Comparison of ENCODE assay signal across 23 cellular contexts in genomic region chr1:6586404-6586816, GRCh38. TPM values are rescaled to one million over a fixed set of nuclear protein-coding genes. Genes with fewer than 3 reads are reported as not detected.
DNase-seq lines count a peak whose midpoint lies in the region; ATAC-seq, FAIRE-seq and TF ChIP-seq lines count a peak whose summit lies in the region.
"Had no signal": no experiment of that assay in that cellular context is flagged by ENCODE, and none has a peak within 500 bp of the region (broad histone marks: within the 10 kb centered on the region; RNA-seq: fewer than 3 reads in every experiment).

No MANE protein-coding gene starts in this region.

- peaks cover 0 to 5% of the 10 kb centered on the region in 2 experiments; a peak in 1 of 4 replicates for H3K79me2 ChIP-seq in H1 (ENCODE audit: control insufficient read depth in 1 of 2, insufficient read depth in 2 of 2, low read length in 2 of 2)

- TF ChIP-seq CTCF in H1 (IDR thresholded peaks at IDR 0.05; ENCODE audit: control extremely low read depth in 1 of 3, insufficient read depth in 1 of 3, low read depth in 1 of 3, low read length in 3 of 3), result no peak

- H4K8ac ChIP-seq in H1 (ENCODE audit: extremely low read depth, insufficient read depth, low read length), result 0 out of 2 replicates have a peak overlapping the region, but pooled peaks have one; percentile 51

- H3K18ac ChIP-seq in H1 (ENCODE audit: extremely low read depth, low read length), result no peak overlapping the region

- CTCF ChIA-PET in H1 (lab: Charles Lee; ENCODE audit: partially characterized antibody), result interaction anchor here (1.8 to 2.1 kb wide), 2 partner anchors 32 to 46 kb away, joined by 6 to 7 read pairs; partner anchors contain the start of genes NOL9 and TAS1R1

- no peak for DNase-seq in Right ventricle myocardium inferior (ENCODE audit: missing footprints)
- no peak for DNase-seq in cardiac septum (ENCODE audit: low spot score)
- no peak for DNase-seq in H1 (ENCODE audit: low read depth in 1 of 2, low spot score in 2 of 2)
- no peak for DNase-seq in small intestine
- no peak for DNase-seq in NCI-H446 treated with DMSO at 0.1 percent for 48 hours (lab: John Stamatoyannopoulos, UW)
- DNase-seq in AML-193 (lab: John Stamatoyannopoulos, UW), result no peak
- DNase-seq: activated CD4-positive, alpha-beta T cell treated with anti-CD3 and anti-CD28 coated beads for 36 hours; activated CD8-positive, alpha-beta memory T cell treated with anti-CD3 and anti-CD28 coated beads, Interleukin-2, amount 10 ng/mL, durations not matched to agents 7 days and 5 days; BE2C; Caco-2; Kasumi-1; mesenchymal stem cell; NCI-H1048; NCI-H187 treated with DMSO at 0.1 percent for 48 hours had no signal

- H2AFZ ChIP-seq in H1 (ENCODE audit: low read length), result no peak overlapping the region

- no peaks in the 10 kb centered on the region for H3K23me2 ChIP-seq in H1 (ENCODE audit: low read depth, low read length)

- intact Hi-C loops in Right ventricle myocardium inferior (cut with DNase I), result no loop called here
- intact Hi-C loops in cardiac septum (cut with DNase I), result no loop called here

- FAIRE-seq in H1 (lab: Jason Lieb, UNC), result no peak
- FAIRE-seq in small intestine (lab: Jason Lieb, UNC), result no peak
- FAIRE-seq: A204.1, colon, GM12891, HTR-8/SVneo had no signal

- H3K4me3 ChIP-seq in H1 (ENCODE audit: extremely low read depth in 1 of 4, insufficient read depth in 2 of 4, low read depth in 3 of 4, low read length in 4 of 4) (no peak overlapping the region), muscle layer of colon (ENCODE audit: low read depth in 1 of 2, low read length in 2 of 2) (no peak overlapping the region), small intestine (ENCODE audit: low read depth in 1 of 2, low read length in 2 of 2) (no peak overlapping the region)
- H3K4me3 ChIP-seq: thoracic aorta had no signal

- H2BK20ac ChIP-seq in H1 (ENCODE audit: low read length), result no peak overlapping the region

- H3K9me3 ChIP-seq in H1 (ENCODE audit: insufficient read depth in 2 of 2, low read depth in 1 of 2, low read length in 1 of 2) (no peaks in the 10 kb centered on the region), muscle layer of colon (ENCODE audit: low read length) (no peaks in the 10 kb centered on the region), small intestine (ENCODE audit: control insufficient read depth, low read depth) (no peaks in the 10 kb centered on the region)
- H3K9me3 ChIP-seq: BE2C, Caco-2, thoracic aorta had no signal

- H4K91ac ChIP-seq in H1 (replicated peaks; ENCODE audit: insufficient read length, low read length), result no peak overlapping the region

- H4K5ac ChIP-seq in H1 (ENCODE audit: insufficient read length, low read depth, low read length), result no peak overlapping the region

- H3K79me1 ChIP-seq in H1 (ENCODE audit: low read depth, low read length), result peaks cover 4% of the 10 kb centered on the region

- no peak overlapping the region for H2BK120ac ChIP-seq in H1 (replicated peaks; ENCODE audit: low read depth, low read length)

- no peak overlapping the region for H2BK12ac ChIP-seq in H1 (ENCODE audit: low read depth, low read length)

- no peak overlapping the region for H3K4me2 ChIP-seq in H1 (ENCODE audit: insufficient read depth in 1 of 2, low read depth in 2 of 2, low read length in 2 of 2)

- H3K27me3 ChIP-seq in H1 (replicated peaks in 1 of 4; ENCODE audit: control insufficient read depth in 3 of 4, extremely low read depth in 1 of 4, insufficient read depth in 3 of 4, low read length in 3 of 4) (no peaks in the 10 kb centered on the region), muscle layer of colon (ENCODE audit: control insufficient read depth in 1 of 2, insufficient read depth in 2 of 2, low read length in 2 of 2) (no peaks in the 10 kb centered on the region), small intestine (ENCODE audit: control insufficient read depth in 2 of 2, insufficient read depth in 2 of 2, low read length in 2 of 2) (no peaks in the 10 kb centered on the region)
- H3K27me3 ChIP-seq: BE2C had no signal

- no peak overlapping the region for H3K4ac ChIP-seq in H1 (replicated peaks; ENCODE audit: insufficient read length, low read depth, low read length)

- TF ChIP-seq EP300 in H1 (IDR thresholded peaks at IDR 0.05; ENCODE audit: borderline replicate concordance in 1 of 2, low read depth in 2 of 2, low read length in 2 of 2), result no peak

- 86% methylated on average over 6 of the region's 11 CpGs; no CpG with 5 or more reads in 1 of the 2 experiments for WGBS in H1 (ENCODE audit: extremely low coverage in 1 of 2, insufficient coverage in 1 of 2, insufficient read length in 1 of 2, insufficient replicate concordance in 2 of 2, low coverage in 1 of 2, low lambda C conversion rate in 2 of 2, missing lambda C conversion rate in 1 of 2), 2 experiments
- 84 to 92% (median 89%) methylated on average over 11 of the region's 11 CpGs for whole genome bisulfite sequencing in small intestine, 3 donors

- TF ChIP-seq RAD21 in H1 (IDR thresholded peaks at IDR 0.05 in 1 of 2, conservative IDR thresholded peaks at IDR 0.05 in 1 of 2; ENCODE audit: low read depth in 2 of 2, low read length in 2 of 2), result no peak

- H2BK15ac ChIP-seq in H1 (ENCODE audit: low read length), result no peak overlapping the region

- no peak overlapping the region for H3K23ac ChIP-seq in H1 (ENCODE audit: insufficient read length)

- no peak; a peak in 1 of 3 replicates for TF ChIP-seq POLR2A in H1 (IDR thresholded peaks at IDR 0.05; ENCODE audit: control extremely low read depth in 1 of 2, low read depth in 2 of 2, low read length in 2 of 2)

- H3K14ac ChIP-seq in H1 (ENCODE audit: insufficient read length), result no peak overlapping the region

- POLR2A ChIA-PET in H1 (lab: Charles Lee; ENCODE audit: partially characterized antibody), result interaction anchor here (1.3 to 17.4 kb wide), 5 partner anchors 8 to 48 kb away, joined by 4 to 196 read pairs (median 4); partner anchors contain the start of genes KLHL21, NOL9, TAS1R1 and THAP3

- H3K9ac ChIP-seq in H1 (replicated peaks in 1 of 4; ENCODE audit: extremely low read depth in 1 of 4, low read depth in 3 of 4, low read length in 3 of 4), result no peak overlapping the region
- no peak overlapping the region for H3K9ac ChIP-seq in muscle layer of colon (ENCODE audit: low read length)

- peaks cover 2 to 30% of the 10 kb centered on the region in 2 experiments for H4K20me1 ChIP-seq in H1 (replicated peaks in 1 of 2; ENCODE audit: control insufficient read depth in 1 of 2, insufficient read depth in 2 of 2, low read length in 2 of 2)

- H2AK5ac ChIP-seq in H1 (ENCODE audit: low read depth, low read length), result no peak overlapping the region

- H3K56ac ChIP-seq in H1 (replicated peaks; ENCODE audit: insufficient read length, low read depth, low read length), result no peak overlapping the region

- H3K4me1 ChIP-seq in H1 (replicated peaks in 1 of 4; ENCODE audit: control insufficient read depth in 3 of 4, insufficient read depth in 4 of 4, low read length in 3 of 4) (no peaks in the 10 kb centered on the region; a peak in 1 of 7 replicates), muscle layer of colon (ENCODE audit: insufficient read depth, low read length) (peaks cover 27% of the 10 kb centered on the region), small intestine (ENCODE audit: control insufficient read depth in 2 of 2, insufficient read depth in 1 of 2, low read depth in 1 of 2, low read length in 1 of 2) (peaks cover 0 to 5% of the 10 kb centered on the region in 2 donors)
- H3K4me1 ChIP-seq: BE2C had no signal

- H3K36me3 ChIP-seq in H1 (ENCODE audit: control insufficient read depth in 2 of 4, insufficient read depth in 4 of 4, low read length in 3 of 4) (peaks cover 0 to 27% (median 4%) of the 10 kb centered on the region in 4 experiments; a peak in 6 of 8 replicates), muscle layer of colon (ENCODE audit: insufficient read depth, low read length) (peaks cover 44% of the 10 kb centered on the region), small intestine (ENCODE audit: control insufficient read depth in 2 of 2, insufficient read depth in 2 of 2, low read length in 2 of 2) (peaks cover 2 to 10% of the 10 kb centered on the region in 2 donors)
- H3K36me3 ChIP-seq: BE2C had no signal

- no peak overlapping the region; the same call in 1 of the 2 replicates for H2BK5ac ChIP-seq in H1 (ENCODE audit: low read depth, low read length)

- ATAC-seq in Right ventricle myocardium inferior (peak; percentile 19), GM21619 (IDR thresholded peaks at IDR 0.05; ENCODE audit: unreplicated experiment) (no peak)
- ATAC-seq: activated CD4-positive, alpha-beta T cell treated with anti-CD3 and anti-CD28 coated beads for 36 hours; activated CD8-positive, alpha-beta memory T cell treated with anti-CD3 and anti-CD28 coated beads, Interleukin-2, amount 10 ng/mL, durations not matched to agents 7 days and 5 days; activated T-helper 17 cell treated with anti-CD3 and anti-CD28 coated beads, Interleukin-2, amount 50 U/mL, for 72 hours had no signal

- no peak overlapping the region for H3K27ac ChIP-seq in H1 (ENCODE audit: low read depth, low read length)
- H3K27ac ChIP-seq in muscle layer of colon (ENCODE audit: low read depth, low read length), result peak overlapping the region; percentile 48
- no peak overlapping the region for H3K27ac ChIP-seq in small intestine (ENCODE audit: low read depth in 1 of 2, low read length in 1 of 2)

RNA-seq across cellular contexts. Expression of gene ZBTB48, which starts 6.6 kb away (rescaled TPM):
- 15.1 TPM for total RNA-seq in Right ventricle myocardium inferior
- total RNA-seq in cardiac septum, result 10.7 TPM
- 21.4 and 28.2 TPM in 2 replicates for total RNA-seq in H1 (2021; fragmentation: NEBNext Ultra II Directional; extraction: Animal tissue kit (Norgen Biotek cat#: 25700))
- polyA plus RNA-seq in H1 (2011; rRNA removed), result 28.8 and 35.7 TPM in 2 replicates
- polyA plus RNA-seq in H1 (2011; cell fraction: cytosol; rRNA removed), result 27.3 TPM
- 58.6 TPM for polyA plus RNA-seq in H1 (2011; cell fraction: nucleus; rRNA removed)
- polyA plus RNA-seq in H1 (2012, experiment 1 of 2), result 21.0 to 37.0 TPM (median 31.1 TPM) in 4 replicates
- polyA plus RNA-seq in H1 (2012, experiment 2 of 2), result 17.9 TPM
- 21.5 TPM for polyA plus RNA-seq in H1 (2013, experiment 1 of 2)
- 18.8 TPM for polyA plus RNA-seq in H1 (2013, experiment 2 of 2)
- polyA minus RNA-seq in H1 (2011; rRNA and poly(A)+ RNA removed), result 15.0 and 17.6 TPM in 2 replicates
- polyA minus RNA-seq in H1 (2011; cell fraction: cytosol; rRNA and poly(A)+ RNA removed), result 27.2 TPM
- 23.3 TPM for polyA minus RNA-seq in H1 (2011; cell fraction: nucleus; rRNA and poly(A)+ RNA removed)
- polyA plus RNA-seq in small intestine, result 100 to 1,000 TPM in 2 of 3 donors, 10 to 100 TPM in 1; 19.9 to 164 (median 121) TPM

RNA-seq across cellular contexts. Expression of gene KLHL21, which starts 16.3 kb away (rescaled TPM):
- total RNA-seq in Right ventricle myocardium inferior (102 TPM), cardiac septum (33.1 TPM)
- 22.1 and 22.3 TPM in 2 replicates for total RNA-seq in H1 (2021; fragmentation: NEBNext Ultra II Directional; extraction: Animal tissue kit (Norgen Biotek cat#: 25700))
- polyA plus RNA-seq in H1 (2011; rRNA removed) (11.9 and 25.4 TPM in 2 replicates), small intestine (10 to 100 TPM in 1 of 3 donors, 1 to 10 TPM in 2; 3.1 to 10.5 (median 4.1) TPM)
- 13.0 TPM for polyA plus RNA-seq in H1 (2011; cell fraction: cytosol; rRNA removed)
- 25.4 TPM for polyA plus RNA-seq in H1 (2011; cell fraction: nucleus; rRNA removed)
- 13.8 to 19.3 TPM (median 17.5 TPM) in 4 replicates for polyA plus RNA-seq in H1 (2012, experiment 1 of 2)
- 17.9 TPM for polyA plus RNA-seq in H1 (2012, experiment 2 of 2)
- polyA plus RNA-seq in H1 (2013, experiment 1 of 2), result 10.0 TPM
- 8.5 TPM for polyA plus RNA-seq in H1 (2013, experiment 2 of 2)
- 20.1 and 27.9 TPM in 2 replicates for polyA minus RNA-seq in H1 (2011; rRNA and poly(A)+ RNA removed)
- 30.3 TPM for polyA minus RNA-seq in H1 (2011; cell fraction: cytosol; rRNA and poly(A)+ RNA removed)
- 34.4 TPM for polyA minus RNA-seq in H1 (2011; cell fraction: nucleus; rRNA and poly(A)+ RNA removed)

RNA-seq across cellular contexts. Expression of gene PHF13, which starts 27.1 kb away (rescaled TPM):
- total RNA-seq in Right ventricle myocardium inferior (8.0 TPM), cardiac septum (9.3 TPM)
- total RNA-seq in H1 (2021; fragmentation: NEBNext Ultra II Directional; extraction: Animal tissue kit (Norgen Biotek cat#: 25700)), result 38.7 and 39.6 TPM in 2 replicates
- polyA plus RNA-seq in H1 (2011; rRNA removed) (11.7 and 16.5 TPM in 2 replicates), small intestine (1 to 10 TPM; 4.0 to 5.0 (median 4.6) TPM)
- 10.7 TPM for polyA plus RNA-seq in H1 (2011; cell fraction: cytosol; rRNA removed)
- 14.8 TPM for polyA plus RNA-seq in H1 (2011; cell fraction: nucleus; rRNA removed)
- polyA plus RNA-seq in H1 (2012, experiment 1 of 2), result 28.4 to 32.4 TPM (median 30.4 TPM) in 4 replicates
- polyA plus RNA-seq in H1 (2012, experiment 2 of 2), result 29.9 TPM
- polyA plus RNA-seq in H1 (2013, experiment 1 of 2), result 19.5 TPM
- polyA plus RNA-seq in H1 (2013, experiment 2 of 2), result 23.7 TPM
- 11.3 and 16.2 TPM in 2 replicates for polyA minus RNA-seq in H1 (2011; rRNA and poly(A)+ RNA removed)
- polyA minus RNA-seq in H1 (2011; cell fraction: cytosol; rRNA and poly(A)+ RNA removed), result 10.7 TPM
- 7.1 TPM for polyA minus RNA-seq in H1 (2011; cell fraction: nucleus; rRNA and poly(A)+ RNA removed)

RNA-seq across cellular contexts. Expression of gene TAS1R1, which starts 31.3 kb away (rescaled TPM):
- total RNA-seq in Right ventricle myocardium inferior (not detected), cardiac septum (not detected)
- total RNA-seq in H1 (2021; fragmentation: NEBNext Ultra II Directional; extraction: Animal tissue kit (Norgen Biotek cat#: 25700)), result 0.13 TPM in 1 of 2 replicates, not detected in the other
- polyA plus RNA-seq in H1 (2011; rRNA removed) (0.17 and 0.26 TPM in 2 replicates), small intestine (under 1 TPM in 2 of 3 donors, not detected in 1; 0.13 to 0.27 TPM)
- 0.06 TPM for polyA plus RNA-seq in H1 (2011; cell fraction: cytosol; rRNA removed)
- polyA plus RNA-seq in H1 (2011; cell fraction: nucleus; rRNA removed), result 0.14 TPM
- 0.08 to 0.11 TPM in 2 of 4 replicates, not detected in the others for polyA plus RNA-seq in H1 (2012, experiment 1 of 2)
- not detected for polyA plus RNA-seq in H1 (2012, experiment 2 of 2)
- 0.04 TPM for polyA plus RNA-seq in H1 (2013, experiment 1 of 2)
- 0.04 TPM for polyA plus RNA-seq in H1 (2013, experiment 2 of 2)
- 0.29 TPM in 1 of 2 replicates, not detected in the other for polyA minus RNA-seq in H1 (2011; rRNA and poly(A)+ RNA removed)
- polyA minus RNA-seq in H1 (2011; cell fraction: cytosol; rRNA and poly(A)+ RNA removed), result not detected
- polyA minus RNA-seq in H1 (2011; cell fraction: nucleus; rRNA and poly(A)+ RNA removed), result not detected
- total RNA-seq: activated CD8-positive, alpha-beta memory T cell treated with anti-CD3 and anti-CD28 coated beads, Interleukin-2, amount 10 ng/mL, durations not matched to agents 7 days and 5 days; activated T-helper 17 cell treated with anti-CD3 and anti-CD28 coated beads, Interleukin-2, amount 50 U/mL, for 72 hours; Caco-2; T-helper 1 cell treated with Interleukin-12 subunit alpha and Interleukin-12 subunit beta and Interleukin-4 antibody, amounts not matched to agents 30 ng/mL and 1 ng/mL, for 36 hours had no signal

RNA-seq across cellular contexts. Expression of gene NOL9, which starts 32.1 kb away (rescaled TPM):
- total RNA-seq in Right ventricle myocardium inferior, result 12.6 TPM
- 16.5 TPM for total RNA-seq in cardiac septum
- 38.1 and 42.9 TPM in 2 replicates for total RNA-seq in H1 (2021; fragmentation: NEBNext Ultra II Directional; extraction: Animal tissue kit (Norgen Biotek cat#: 25700))
- polyA plus RNA-seq in H1 (2011; rRNA removed), result 11.6 and 17.1 TPM in 2 replicates
- polyA plus RNA-seq in H1 (2011; cell fraction: cytosol; rRNA removed), result 14.3 TPM
- polyA plus RNA-seq in H1 (2011; cell fraction: nucleus; rRNA removed), result 13.0 TPM
- polyA plus RNA-seq in H1 (2012, experiment 1 of 2), result 7.7 to 13.4 TPM (median 9.7 TPM) in 4 replicates
- polyA plus RNA-seq in H1 (2012, experiment 2 of 2), result 3.5 TPM
- polyA plus RNA-seq in H1 (2013, experiment 1 of 2), result 14.9 TPM
- polyA plus RNA-seq in H1 (2013, experiment 2 of 2), result 14.8 TPM
- polyA minus RNA-seq in H1 (2011; rRNA and poly(A)+ RNA removed), result 30.9 and 33.2 TPM in 2 replicates
- polyA minus RNA-seq in H1 (2011; cell fraction: cytosol; rRNA and poly(A)+ RNA removed), result 20.6 TPM
- polyA minus RNA-seq in H1 (2011; cell fraction: nucleus; rRNA and poly(A)+ RNA removed), result 40.2 TPM
- polyA plus RNA-seq in small intestine, result 1 to 10 TPM; 1.6 to 5.9 (median 2.0) TPM
